21 cellular contexts compared by ENCODE assay signal in the genomic region with DNA sequence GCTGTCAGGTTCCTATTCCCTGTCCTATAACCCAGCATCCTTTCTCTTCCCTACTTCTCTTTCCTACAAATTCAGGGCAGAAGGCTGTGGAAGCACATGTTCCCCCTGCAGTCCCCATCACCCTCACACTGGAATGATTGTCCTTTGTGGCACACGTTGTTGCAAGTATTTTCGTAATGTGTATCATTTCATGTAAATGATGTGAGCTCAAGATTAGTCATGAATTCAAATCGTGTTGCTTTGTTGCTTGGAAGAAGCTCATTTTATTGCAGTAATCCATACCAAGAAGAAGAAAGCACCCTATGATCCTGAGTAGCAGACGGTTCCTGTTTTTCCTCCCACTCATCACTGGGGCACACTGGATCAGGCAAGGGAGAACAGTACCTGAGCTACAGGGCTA.
DNase-seq lines count a peak whose midpoint lies in the region; ATAC-seq, FAIRE-seq and TF ChIP-seq lines count a peak whose summit lies in the region.
"Had no signal": no experiment of that assay in that cellular context is flagged by ENCODE, and none has a peak within 500 bp of the region (broad histone marks: within the 10 kb centered on the region; RNA-seq: fewer than 3 reads in every experiment).

No MANE protein-coding gene starts in this region.

- no peaks in the 10 kb centered on the region for H3K9me3 ChIP-seq in astrocyte (ENCODE audit: insufficient read depth, low read depth, low read length)
- H3K9me3 ChIP-seq: BLaER1, Caco-2 had no signal

- H3K36me3 ChIP-seq in astrocyte (ENCODE audit: insufficient read depth, low read length): no peaks in the 10 kb centered on the region
- H3K36me3 ChIP-seq: BLaER1 had no signal

- DNase-seq in HT1080 (ENCODE audit: low read depth) (peak; percentile 15), astrocyte (ENCODE audit: low read depth) (no peak), foreskin keratinocyte (peak; percentile 44 to 70), AG08396 (ENCODE audit: low spot score) (no peak), Calu3 (no peak), DMS114 treated with DMSO at 0.1 percent for 48 hours (lab: John Stamatoyannopoulos, UW; ENCODE audit: unreplicated experiment) (no peak)
- DNase-seq: Caco-2; CD4-positive, alpha-beta memory T cell; DMS53; GF-D8; NCI-H1092; NCI-H1436; NCI-H187 treated with DMSO at 0.1 percent for 48 hours; NCI-H2227 treated with DMSO at 0.1 percent for 48 hours; NCI-H510A treated with DMSO at 0.1 percent for 48 hours; NCI-H748 treated with DMSO at 0.1 percent for 48 hours; PC-9 had no signal

- no TSS peak for BruUV-seq in Calu3 (replicated peaks; lab: Mats Ljungman, UMichigan)

- no peaks in the 10 kb centered on the region for H4K20me1 ChIP-seq in astrocyte (ENCODE audit: insufficient read depth, low read length)
- H4K20me1 ChIP-seq: BLaER1 had no signal

- H3K4me3 Mint-ChIP-seq in astrocyte (ENCODE audit: unreplicated experiment) (no peak overlapping the region), Calu3 (ENCODE audit: low read depth, unreplicated experiment) (no peak overlapping the region)
- H3K4me3 Mint-ChIP-seq: CD4-positive, alpha-beta memory T cell; IgD-negative memory B cell had no signal

- H2AFZ ChIP-seq in astrocyte (ENCODE audit: low read depth, low read length): peak overlapping the region; percentile 43
- H2AFZ ChIP-seq: PC-9 had no signal

- peak; percentile 69 for ATAC-seq in foreskin keratinocyte
- ATAC-seq: SK-N-SH treated with all-trans-retinoic acid at 6 μM for 48 hours had no signal

- H3K79me2 ChIP-seq in astrocyte (ENCODE audit: insufficient read depth, low read length): no peaks in the 10 kb centered on the region

- no peak for TF ChIP-seq CTCF in astrocyte (IDR thresholded peaks at IDR 0.05; ENCODE audit: insufficient read depth, low read depth, low read length)
- no peak for TF ChIP-seq CTCF in foreskin keratinocyte (conservative IDR thresholded peaks at IDR 0.05)
- TF ChIP-seq CTCF in Calu3 (IDR thresholded peaks at IDR 0.05; ENCODE audit: unreplicated experiment): no peak

- H3K4me1 Mint-ChIP-seq in astrocyte (ENCODE audit: low read depth, unreplicated experiment) (peaks cover 2% of the 10 kb centered on the region), Calu3 (ENCODE audit: low read depth, unreplicated experiment) (no peaks in the 10 kb centered on the region)
- H3K4me1 Mint-ChIP-seq: CD4-positive, alpha-beta memory T cell; IgD-negative memory B cell had no signal

- peaks cover 3% of the 10 kb centered on the region for H3K9me3 Mint-ChIP-seq in astrocyte (ENCODE audit: unreplicated experiment)
- H3K9me3 Mint-ChIP-seq in Calu3 (ENCODE audit: low read depth, unreplicated experiment): no peaks in the 10 kb centered on the region

- H3K36me3 Mint-ChIP-seq in astrocyte (ENCODE audit: low read depth, unreplicated experiment) (no peaks in the 10 kb centered on the region), Calu3 (ENCODE audit: insufficient read depth, unreplicated experiment) (no peaks in the 10 kb centered on the region)
- H3K36me3 Mint-ChIP-seq: CD4-positive, alpha-beta memory T cell; IgD-negative memory B cell had no signal

- CTCF ChIA-PET in Calu3 (lab: Charles Lee): no interaction called here

- H3K4me2 ChIP-seq in astrocyte (ENCODE audit: low read length): no peak overlapping the region
- H3K4me2 ChIP-seq: BLaER1, PC-9 had no signal

- no peak for FAIRE-seq in astrocyte (lab: Jason Lieb, UNC)

- H3K27ac Mint-ChIP-seq in astrocyte (ENCODE audit: unreplicated experiment): peak overlapping the region; percentile 36
- H3K27ac Mint-ChIP-seq in Calu3 (ENCODE audit: unreplicated experiment): no peak overlapping the region
- H3K27ac Mint-ChIP-seq: CD4-positive, alpha-beta memory T cell had no signal

- H3K4me1 ChIP-seq in astrocyte (ENCODE audit: insufficient read depth, low read length): no peaks in the 10 kb centered on the region
- H3K4me1 ChIP-seq in foreskin keratinocyte: peaks cover 11% of the 10 kb centered on the region
- H3K4me1 ChIP-seq: Caco-2 had no signal

- no peak overlapping the region for H3K4me3 ChIP-seq in astrocyte (ENCODE audit: insufficient read depth, low read depth, low read length)
- H3K4me3 ChIP-seq: BLaER1, PC-9 had no signal

- H3K27me3 ChIP-seq in astrocyte (ENCODE audit: insufficient read depth, low read length): no peaks in the 10 kb centered on the region
- H3K27me3 ChIP-seq in foreskin keratinocyte: peaks cover 3% of the 10 kb centered on the region
- H3K27me3 ChIP-seq: BLaER1 had no signal

- intact Hi-C loops in Calu3 (cut with micrococcal nuclease; ENCODE audit: unreplicated experiment): no loop called here

- peaks cover 9% of the 10 kb centered on the region for H3K27me3 Mint-ChIP-seq in astrocyte (ENCODE audit: low read depth, unreplicated experiment)
- peaks cover 77% of the 10 kb centered on the region for H3K27me3 Mint-ChIP-seq in Calu3 (ENCODE audit: unreplicated experiment)

- H3K27ac ChIP-seq in astrocyte (ENCODE audit: low read depth, low read length): no peak overlapping the region
- H3K27ac ChIP-seq in foreskin keratinocyte: no peak overlapping the region
- H3K27ac ChIP-seq in temporal lobe (ENCODE audit: low read depth, low read length): peak overlapping the region; percentile 44
- H3K27ac ChIP-seq: BLaER1, PC-9 had no signal

- H3K9ac ChIP-seq in astrocyte (ENCODE audit: low read length): no peak overlapping the region
- H3K9ac ChIP-seq: BLaER1 had no signal

Comparison
In these comparisons a context has a peak if more than half of its experiments do, and no peak if none do; other contexts are left out.
1. DNase-seq: peak in HT1080 (single experiment) and foreskin keratinocyte (2 of 2); none in astrocyte (single experiment), AG08396 (single experiment), Calu3 (single experiment) and DMS114 treated with DMSO at 0.1 percent for 48 hours (single experiment).